In the genomic region with DNA sequence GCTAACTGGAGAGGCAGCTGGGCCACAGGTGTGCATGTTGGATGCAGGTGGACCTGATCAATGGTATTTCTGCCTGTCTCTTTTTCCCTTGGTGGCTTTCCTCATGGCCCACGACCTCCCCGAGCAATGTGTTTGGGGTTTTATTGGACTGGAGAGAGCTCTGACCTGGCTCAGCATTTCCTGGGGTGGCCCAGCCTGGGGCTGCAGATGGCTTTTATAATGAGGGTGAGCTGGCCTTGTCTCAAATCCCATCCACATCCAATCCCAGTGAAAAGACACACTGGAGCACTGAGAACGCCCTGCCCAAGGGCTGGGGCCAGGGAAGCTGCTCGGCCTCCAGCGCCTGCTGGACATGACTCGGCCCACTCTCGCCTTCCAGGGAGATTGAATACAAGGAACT, we compare ENCODE assay signal across 27 cellular contexts. TPM values are rescaled to one million over a fixed set of nuclear protein-coding genes. Genes with fewer than 3 reads are reported as not detected.
"Had no signal": no experiment of that assay in that cellular context is flagged by ENCODE, and none has a peak within 500 bp of the region (broad histone marks: within the 10 kb centered on the region; RNA-seq: fewer than 3 reads in every experiment).

No MANE protein-coding gene starts in this region.

- H3K36me3 ChIP-seq: heart right ventricle, left ventricle myocardium inferior, neutrophil, ovary, prostate gland, suprapubic skin, thoracic aorta, tibial artery, uterus had no signal

- H3K79me2 ChIP-seq: hepatocyte had no signal

- H2AFZ ChIP-seq: hepatocyte had no signal

- H3K4me2 ChIP-seq: hepatocyte had no signal

- H3K4me1 ChIP-seq: prostate gland had no signal

- H3K9me3 ChIP-seq: heart right ventricle, left ventricle myocardium inferior, mucosa of descending colon, neutrophil, ovary, prostate gland, suprapubic skin, thoracic aorta, tibial artery, uterus had no signal

- H3K4me3 ChIP-seq: heart right ventricle, hepatocyte, left ventricle myocardium inferior, lung, mucosa of descending colon, ovary, prostate gland, skin epidermis, suprapubic skin, thoracic aorta, tibial artery, uterus had no signal

- H3K27ac ChIP-seq: heart right ventricle, hepatocyte, left ventricle myocardium inferior, neutrophil, ovary, prostate gland, skin epidermis, suprapubic skin, thoracic aorta, tibial artery, uterus had no signal

- DNase-seq: heart right ventricle; islet precursor cell; left ventricle myocardium inferior; mesendoderm; midbrain; mucosa of descending colon; naive thymus-derived CD4-positive, alpha-beta T cell; occipital lobe; ovary; retina; right cardiac atrium; stimulated activated CD4-positive, alpha-beta T cell treated with anti-CD3 and anti-CD28 coated beads, Interleukin-4, amount 100 ng/mL, for 24 hours; stimulated activated naive CD4-positive, alpha-beta T cell; tibial artery; trophoblast cell; uterus had no signal

- H3K27me3 ChIP-seq: ovary had no signal

- ATAC-seq: heart right ventricle; mucosa of descending colon; naive thymus-derived CD4-positive, alpha-beta T cell; natural killer cell treated with Interleukin-12 subunit alpha and Interleukin-12 subunit beta and Interleukin-15 and Interleukin-18, amount 100 ng/mL, for 72 hours; right cardiac atrium; sciatic nerve; stimulated activated effector memory CD8-positive, alpha-beta T cell treated with anti-CD3 and anti-CD28 coated beads, Interleukin-12 subunit alpha, Interleukin-12 subunit beta, amount 100 ng/mL, for 72 hours had no signal

RNA-seq across cellular contexts. Expression of a gene that starts 44.1 kb away (rescaled TPM):
- total RNA-seq: left ventricle myocardium inferior, lung, mucosa of descending colon, occipital lobe, right cardiac atrium, sciatic nerve, subcutaneous adipose tissue, thoracic aorta had no signal
